Comparison of ENCODE assay signal across 26 cellular contexts in the genomic region with DNA sequence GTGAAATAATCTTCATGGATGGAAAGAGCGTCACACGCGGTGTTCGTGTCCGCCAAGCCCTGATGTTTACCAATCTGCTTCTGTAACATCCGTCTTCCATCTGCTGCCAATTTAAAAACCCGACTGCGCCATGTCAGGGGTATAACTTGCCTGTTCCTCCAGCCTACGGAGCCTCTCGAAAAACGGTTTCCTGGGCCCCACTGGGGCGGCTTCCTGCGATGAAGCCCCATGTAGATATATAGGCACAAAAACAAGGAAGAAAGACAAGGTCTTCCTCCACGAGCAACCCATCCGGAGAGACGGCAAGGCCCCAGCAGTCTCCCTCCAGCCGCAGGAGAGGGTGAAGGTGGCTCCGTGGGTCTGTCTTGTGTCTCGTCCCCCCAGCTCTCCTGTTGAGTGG. TPM values are rescaled to one million over a fixed set of nuclear protein-coding genes. Genes with fewer than 3 reads are reported as not detected.
A peak's percentile ranks its signal among the peaks of the same experiment; 100 is the strongest.
DNase-seq lines count a peak whose midpoint lies in the region; ATAC-seq and TF ChIP-seq lines count a peak whose summit lies in the region.
"Had no signal": no experiment of that assay in that cellular context is flagged by ENCODE, and none has a peak within 500 bp of the region (broad histone marks: within the 10 kb centered on the region; RNA-seq: fewer than 3 reads in every experiment).

TSS of gene PTX4 (minus strand) at position 326 of the 400 bp plus-strand sequence. CDS start at position 291, 35 bp downstream.

- H3K27ac Mint-ChIP-seq in MCF 10A (ENCODE audit: low read depth, unreplicated experiment) (no peak within 1 kb of the TSS), neural crest cell (ENCODE audit: unreplicated experiment) (peak within 1 kb of the TSS; percentile 19)
- H3K27ac Mint-ChIP-seq in stimulated activated memory B cell treated with anti-CD40 and anti-IgM and Interleukin-4, amounts not matched to agents 10 μg/mL and 1 μg/mL and 100 μg/mL, for 72 hours: peak within 1 kb of the TSS; percentile 33

- TF ChIP-seq CTCF in mammary epithelial cell (conservative IDR thresholded peaks at IDR 0.05 in 1 of 2, IDR thresholded peaks at IDR 0.05 in 1 of 2; ENCODE audit: extremely low read depth in 1 of 2, insufficient read depth in 1 of 2, low read depth in 1 of 2, low read length in 2 of 2) (no peak), MCF 10A (IDR thresholded peaks at IDR 0.05; ENCODE audit: unreplicated experiment) (no peak), neural crest cell (conservative IDR thresholded peaks at IDR 0.05) (no peak)

- intact Hi-C loops in mammary epithelial cell (cut with micrococcal nuclease): no loop called here
- intact Hi-C loops in MCF 10A (cut with micrococcal nuclease): no loop called here

- H3K4me2 ChIP-seq in mammary epithelial cell (ENCODE audit: insufficient read depth, low read depth, low read length): no peak within 1 kb of the TSS
- H3K4me2 ChIP-seq: BLaER1, SK-N-SH had no signal

- CTCF ChIA-PET in mammary epithelial cell (lab: Charles Lee; ENCODE audit: low non-redundant PET): no interaction called here
- CTCF ChIA-PET in MCF 10A (lab: Yijun Ruan, JAX): no interaction called here

- H3K79me2 ChIP-seq in mammary epithelial cell (ENCODE audit: insufficient read depth, low read length): peaks cover 4% of the 10 kb centered on the region

- BruUV-seq in mammary epithelial cell (replicated peaks; lab: Mats Ljungman, UMichigan) (no TSS peak), MCF 10A (replicated peaks; lab: Mats Ljungman, UMichigan) (no TSS peak)

- no peaks in the 10 kb centered on the region for H3K4me1 Mint-ChIP-seq in MCF 10A (ENCODE audit: insufficient read depth, unreplicated experiment)
- H3K4me1 Mint-ChIP-seq in neural crest cell: peaks cover 8% of the 10 kb centered on the region
- H3K4me1 Mint-ChIP-seq in stimulated activated memory B cell treated with anti-CD40 and anti-IgM and Interleukin-4, amounts not matched to agents 10 μg/mL and 1 μg/mL and 100 μg/mL, for 72 hours: peaks cover 10% of the 10 kb centered on the region

- H3K27ac ChIP-seq in mammary epithelial cell (ENCODE audit: insufficient read depth, low read depth, low read length): no peak within 1 kb of the TSS
- H3K27ac ChIP-seq: BLaER1, Peyer's patch had no signal

- POLR2A ChIA-PET in MCF 10A (lab: Yijun Ruan, JAX): no interaction called here

- H3K36me3 Mint-ChIP-seq in MCF 10A (ENCODE audit: insufficient read depth, unreplicated experiment) (no peaks in the 10 kb centered on the region), neural crest cell (ENCODE audit: low read depth) (no peaks in the 10 kb centered on the region)
- H3K36me3 Mint-ChIP-seq in stimulated activated memory B cell treated with anti-CD40 and anti-IgM and Interleukin-4, amounts not matched to agents 10 μg/mL and 1 μg/mL and 100 μg/mL, for 72 hours: no peaks in the 10 kb centered on the region

- 70% methylated on average over 19 of the region's 19 CpGs for WGBS in mammary epithelial cell (ENCODE audit: low coverage, missing lambda C conversion rate)

- H3K9ac ChIP-seq in mammary epithelial cell (ENCODE audit: insufficient read depth, low read length): no peak within 1 kb of the TSS
- peak within 1 kb of the TSS; percentile 64 for H3K9ac ChIP-seq in NT2/D1 (ENCODE audit: insufficient read length, low read depth)
- H3K9ac ChIP-seq: BLaER1, SK-N-SH had no signal

- no peaks in the 10 kb centered on the region for H3K27me3 Mint-ChIP-seq in MCF 10A (ENCODE audit: insufficient read depth, unreplicated experiment)
- peaks cover 11% of the 10 kb centered on the region for H3K27me3 Mint-ChIP-seq in neural crest cell (ENCODE audit: low read depth)
- no peaks in the 10 kb centered on the region for H3K27me3 Mint-ChIP-seq in stimulated activated memory B cell treated with anti-CD40 and anti-IgM and Interleukin-4, amounts not matched to agents 10 μg/mL and 1 μg/mL and 100 μg/mL, for 72 hours
- H3K27me3 Mint-ChIP-seq: CD4-positive, alpha-beta T cell had no signal

- no peak within 1 kb of the TSS for H3K4me3 ChIP-seq in mammary epithelial cell (replicated peaks in 1 of 3; ENCODE audit: insufficient read depth in 1 of 3, low read depth in 2 of 3, low read length in 3 of 3)
- no peak within 1 kb of the TSS for H3K4me3 ChIP-seq in NT2/D1 (ENCODE audit: insufficient read length, low read depth)
- H3K4me3 ChIP-seq: BLaER1, Peyer's patch had no signal

- in situ Hi-C loops in mammary epithelial cell (cut with MboI; ENCODE audit: low sequenced_read_pairs in 2 of 2): no loop called here

- no peaks in the 10 kb centered on the region for H3K9me3 Mint-ChIP-seq in MCF 10A (ENCODE audit: unreplicated experiment)
- H3K9me3 Mint-ChIP-seq in neural crest cell: no peaks in the 10 kb centered on the region
- no peaks in the 10 kb centered on the region for H3K9me3 Mint-ChIP-seq in stimulated activated memory B cell treated with anti-CD40 and anti-IgM and Interleukin-4, amounts not matched to agents 10 μg/mL and 1 μg/mL and 100 μg/mL, for 72 hours
- H3K9me3 Mint-ChIP-seq: CD4-positive, alpha-beta T cell; H9 had no signal

- dilution Hi-C loops in mammary epithelial cell (cut with HindIII; ENCODE audit: low sequenced_read_pairs): loop anchor here (5.0 to 25.0 kb wide), 4 partner anchors 36 to 226 kb away; partner anchors contain the start of genes PERCC1 and TPSD1

- ATAC-seq in stimulated activated memory B cell treated with anti-CD40 and anti-IgM and Interleukin-4, amounts not matched to agents 10 μg/mL and 1 μg/mL and 100 μg/mL, for 72 hours: no peak
- ATAC-seq in GM19328 (IDR thresholded peaks at IDR 0.05; ENCODE audit: unreplicated experiment) (no peak), GM21528 (IDR thresholded peaks at IDR 0.05; ENCODE audit: low FRiP score, unreplicated experiment) (no peak)

- DNase-seq in mammary epithelial cell (no peak), MCF 10A (ENCODE audit: unreplicated experiment) (no peak), NT2/D1 (ENCODE audit: low read depth, low spot score) (no peak), neural crest cell (ENCODE audit: low read depth, low spot score) (no peak), SHP77 (lab: John Stamatoyannopoulos, UW) (no peak)
- DNase-seq: CD4-positive, alpha-beta T cell; COR-L47; DMS53; H9; KG1; MM.1S; NCI-H1048; NCI-H1417; NCI-H1694; NCI-H2081; NCI-H2227 treated with DMSO at 0.1 percent for 48 hours; NCI-H526 treated with DMSO at 0.1 percent for 48 hours; OCI-M1; Peyer's patch; SK-N-SH had no signal

- H3K36me3 ChIP-seq in mammary epithelial cell (ENCODE audit: insufficient read depth, low read length): no peaks in the 10 kb centered on the region
- H3K36me3 ChIP-seq in NT2/D1 (ENCODE audit: insufficient read depth, insufficient read length, low read length): no peaks in the 10 kb centered on the region
- H3K36me3 ChIP-seq: BLaER1, Peyer's patch had no signal

- H3K4me1 ChIP-seq in mammary epithelial cell (ENCODE audit: insufficient read depth, low read length): peaks cover 9% of the 10 kb centered on the region
- H3K4me1 ChIP-seq in NT2/D1 (ENCODE audit: insufficient read depth, insufficient read length): peaks cover 3% of the 10 kb centered on the region

- peak within 1 kb of the TSS; percentile 17 for H2AFZ ChIP-seq in mammary epithelial cell (ENCODE audit: low read depth, low read length)

- H3K4me3 Mint-ChIP-seq in MCF 10A (ENCODE audit: unreplicated experiment) (no peak within 1 kb of the TSS), neural crest cell (no peak within 1 kb of the TSS)
- no peak within 1 kb of the TSS for H3K4me3 Mint-ChIP-seq in stimulated activated memory B cell treated with anti-CD40 and anti-IgM and Interleukin-4, amounts not matched to agents 10 μg/mL and 1 μg/mL and 100 μg/mL, for 72 hours
- H3K4me3 Mint-ChIP-seq: CD4-positive, alpha-beta T cell; H9 had no signal

- H4K20me1 ChIP-seq in mammary epithelial cell (ENCODE audit: insufficient read depth, low read length): no peaks in the 10 kb centered on the region

- no peaks in the 10 kb centered on the region for H3K27me3 ChIP-seq in mammary epithelial cell (ENCODE audit: insufficient read depth, low read length)
- no peaks in the 10 kb centered on the region for H3K27me3 ChIP-seq in NT2/D1 (ENCODE audit: insufficient read depth, insufficient read length)
- H3K27me3 ChIP-seq: BLaER1, Peyer's patch had no signal

- H3K9me3 ChIP-seq in mammary epithelial cell (replicated peaks; ENCODE audit: insufficient read depth, low read length) (no peaks in the 10 kb centered on the region), NT2/D1 (ENCODE audit: insufficient read depth, low read length) (no peaks in the 10 kb centered on the region)
- H3K9me3 ChIP-seq: BLaER1, Peyer's patch, SK-N-SH had no signal

RNA-seq across cellular contexts. Expression of gene PTX4, which starts in this region (rescaled TPM):
- total RNA-seq in mammary epithelial cell: not detected
- polyA plus RNA-seq in mammary epithelial cell: not detected
- not detected for polyA minus RNA-seq in mammary epithelial cell
- total RNA-seq in MCF 10A (2022): not detected in 2 replicates
- 0.28 TPM in 1 of 2 replicates, not detected in the other for total RNA-seq in neural crest cell
- total RNA-seq: A172; CD4-positive, alpha-beta T cell; Daoy; H9; Peyer's patch had no signal
- polyA plus RNA-seq: SK-N-SH had no signal
